In the genomic region with DNA sequence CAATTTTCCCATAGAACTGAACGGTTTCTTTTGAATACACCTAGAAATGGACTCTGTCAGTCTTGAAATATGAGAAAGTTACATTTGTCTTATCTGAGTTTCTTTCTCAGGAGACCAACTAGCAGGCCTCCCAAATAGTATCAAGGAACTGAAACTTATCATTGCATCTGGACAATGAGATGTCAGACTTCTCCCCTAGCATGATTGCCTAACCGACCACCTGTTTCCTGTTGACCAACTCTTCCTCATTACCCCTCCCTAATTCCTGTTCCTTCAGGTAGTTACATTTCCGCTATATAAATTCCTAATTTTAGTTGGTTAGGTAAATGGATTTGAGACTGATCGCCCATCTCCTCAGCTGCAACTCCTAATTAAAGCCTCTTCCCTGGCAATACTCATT, we compare ENCODE assay signal across 15 cellular contexts.
"Had no signal": no experiment of that assay in that cellular context is flagged by ENCODE, and none has a peak within 500 bp of the region (broad histone marks: within the 10 kb centered on the region; RNA-seq: fewer than 3 reads in every experiment).

No MANE protein-coding gene starts in this region.

- ATAC-seq: activated CD4-positive, CD25-positive, alpha-beta regulatory T cell treated with anti-CD3 and anti-CD28 coated beads, Interleukin-2, amount 50 U/mL, for 24 hours; activated naive CD4-positive, alpha-beta T cell treated with anti-CD3 and anti-CD28 coated beads, Interleukin-2, amount 50 U/mL, for 72 hours; body of pancreas; gastrocnemius medialis; heart right ventricle; left ventricle myocardium superior had no signal

- H3K4me1 ChIP-seq: body of pancreas, gastrocnemius medialis, heart right ventricle had no signal

- H3K4me3 ChIP-seq: body of pancreas, coronary artery, gastrocnemius medialis, heart right ventricle had no signal

- DNase-seq: activated T-cell treated with anti-CD3 and anti-CD28 coated beads, Interleukin-2, amount 50 U/mL, for 1 hour; amniotic stem cell; body of pancreas; central memory CD4-positive, alpha-beta T cell; effector CD4-positive, alpha-beta T cell; gastrocnemius medialis; heart right ventricle; left ventricle myocardium superior; mesendoderm; stimulated activated CD4-positive, alpha-beta T cell treated with anti-CD3 and anti-CD28 coated beads, Interleukin-2, amount 100 ng/mL, for 48 hours; stimulated activated naive CD4-positive, alpha-beta T cell treated with Interleukin-2 at 50 U/mL for 16 hours had no signal

- H3K27me3 ChIP-seq: body of pancreas, gastrocnemius medialis, heart right ventricle had no signal

- H3K9me3 ChIP-seq: body of pancreas, gastrocnemius medialis had no signal

- H3K36me3 ChIP-seq: gastrocnemius medialis, heart right ventricle had no signal

- H3K27ac ChIP-seq: body of pancreas, coronary artery, epithelial cell of prostate, gastrocnemius medialis, heart right ventricle had no signal
